8 cellular contexts compared by ENCODE assay signal in genomic region chr16:56423584-56424403, GRCh38. TPM values are rescaled to one million over a fixed set of nuclear protein-coding genes. Genes with fewer than 3 reads are reported as not detected.
DNase-seq lines count a peak whose midpoint lies in the region; ATAC-seq and TF ChIP-seq lines count a peak whose summit lies in the region.

No MANE protein-coding gene starts in this region.

- H3K27ac ChIP-seq in DND-41 (ENCODE audit: low read length) (peak overlapping the region; percentile 75), HUES48 (ENCODE audit: low read depth, low read length) (no peak overlapping the region)

- H3K27ac Mint-ChIP-seq in activated naive CD4-positive, alpha-beta T cell treated with anti-CD3 and anti-CD28 coated beads, Interleukin-2, amount 50 U/mL, for 72 hours = peak overlapping the region; percentile 89 to 96
- H3K27ac Mint-ChIP-seq in immature natural killer cell = peak overlapping the region; percentile 51 to 91 (median 79)
- peak overlapping the region; percentile 92 to 94 for H3K27ac Mint-ChIP-seq in stimulated activated naive CD8-positive, alpha-beta T cell treated with anti-CD3 and anti-CD28 coated beads, Interleukin-15, amount 100 ng/mL, for 72 hours

- H4K20me1 ChIP-seq in DND-41 (ENCODE audit: insufficient read depth, low read length) = peaks cover 40% of the 10 kb centered on the region

- peaks cover 3 to 5% (median 3%) of the 10 kb centered on the region in 3 donors for H3K27me3 Mint-ChIP-seq in immature natural killer cell (ENCODE audit: low read depth in 3 of 3)
- no peaks in the 10 kb centered on the region for H3K27me3 Mint-ChIP-seq in stimulated activated naive CD8-positive, alpha-beta T cell treated with anti-CD3 and anti-CD28 coated beads, Interleukin-15, amount 100 ng/mL, for 72 hours

- H3K4me1 ChIP-seq in DND-41 (ENCODE audit: insufficient read depth, low read length) (peaks cover 40% of the 10 kb centered on the region), HUES48 (ENCODE audit: control insufficient read depth, insufficient read depth, low read length) (peaks cover 36% of the 10 kb centered on the region)

- H3K36me3 ChIP-seq in DND-41 (ENCODE audit: insufficient read depth, low read length) (peaks cover 3% of the 10 kb centered on the region; the same call in 1 of the 2 replicates), HUES48 (ENCODE audit: control insufficient read depth, insufficient read depth, low read length) (no peaks in the 10 kb centered on the region)

- peak overlapping the region; percentile 67 for H2AFZ ChIP-seq in DND-41 (ENCODE audit: low read depth, low read length)

- H3K4me3 Mint-ChIP-seq in immature natural killer cell = peak overlapping the region; percentile 85 to 91 (median 90)
- peak overlapping the region; percentile 96 to 98 for H3K4me3 Mint-ChIP-seq in stimulated activated naive CD8-positive, alpha-beta T cell treated with anti-CD3 and anti-CD28 coated beads, Interleukin-15, amount 100 ng/mL, for 72 hours

- H3K4me2 ChIP-seq in DND-41 (ENCODE audit: insufficient read depth, low read length) = peak overlapping the region; percentile 77

- peaks cover 63% of the 10 kb centered on the region for H3K79me2 ChIP-seq in DND-41 (ENCODE audit: insufficient read depth, low read length)

- H3K9ac ChIP-seq in DND-41 (ENCODE audit: low read depth, low read length) (peak overlapping the region; percentile 94), HUES48 (ENCODE audit: low read depth, low read length) (0 out of 2 replicates have a peak overlapping the region, but pooled peaks have one; percentile 1)

- no peaks in the 10 kb centered on the region for H3K9me3 ChIP-seq in DND-41 (ENCODE audit: insufficient read depth, low read length, severe bottlenecking)
- no peaks in the 10 kb centered on the region for H3K9me3 ChIP-seq in HUES48 (ENCODE audit: control insufficient read depth, insufficient read depth, low read length)

- DNase-seq in DND-41 = peak; percentile 13
- no peak for DNase-seq in activated naive CD4-positive, alpha-beta T cell treated with anti-CD3 and anti-CD28 coated beads, Interleukin-2, amount 50 U/mL, for 72 hours (ENCODE audit: low spot score in 2 of 2)
- DNase-seq in immature natural killer cell = no peak
- DNase-seq in stimulated activated naive CD8-positive, alpha-beta T cell treated with anti-CD3 and anti-CD28 coated beads, Interleukin-15, amount 100 ng/mL, for 72 hours = no peak
- no peak for DNase-seq in stimulated activated CD4-positive, alpha-beta T cell treated with anti-CD3 and anti-CD28 coated beads, Interleukin-1b, Interleukin-23, amount 100 ng/mL, for 48 hours
- no peak for DNase-seq in stimulated activated CD4-positive, alpha-beta T cell treated with anti-CD3 and anti-CD28 coated beads, Interleukin-12 subunit alpha, Interleukin-12 subunit beta, amount 100 ng/mL, for 4 hours

- peak overlapping the region; percentile 72 to 90; a peak in 3 of 4 replicates for H3K4me3 ChIP-seq in DND-41 (ENCODE audit: low read depth in 1 of 2, low read length in 2 of 2)
- peak overlapping the region; percentile 65 for H3K4me3 ChIP-seq in HUES48 (ENCODE audit: low read depth, low read length)

- H3K4me1 Mint-ChIP-seq in immature natural killer cell = peaks cover 31 to 50% of the 10 kb centered on the region in 2 donors
- H3K4me1 Mint-ChIP-seq in stimulated activated naive CD8-positive, alpha-beta T cell treated with anti-CD3 and anti-CD28 coated beads, Interleukin-15, amount 100 ng/mL, for 72 hours = peaks cover 46% of the 10 kb centered on the region

- H3K9me3 Mint-ChIP-seq in activated naive CD4-positive, alpha-beta T cell treated with anti-CD3 and anti-CD28 coated beads, Interleukin-2, amount 50 U/mL, for 72 hours = no peaks in the 10 kb centered on the region
- H3K9me3 Mint-ChIP-seq in immature natural killer cell = no peaks in the 10 kb centered on the region
- H3K9me3 Mint-ChIP-seq in stimulated activated naive CD8-positive, alpha-beta T cell treated with anti-CD3 and anti-CD28 coated beads, Interleukin-15, amount 100 ng/mL, for 72 hours = no peaks in the 10 kb centered on the region

- no peak for TF ChIP-seq CTCF in DND-41 (IDR thresholded peaks at IDR 0.05; ENCODE audit: borderline replicate concordance, extremely low read depth, low read length, poor library complexity, severe bottlenecking)

- ATAC-seq in DND-41 (ENCODE audit: insufficient read depth, low read depth) (peak; percentile 11; the same call in 1 of the 3 replicates), GM18511 (IDR thresholded peaks at IDR 0.05; ENCODE audit: unreplicated experiment) (no peak)
- no peak for ATAC-seq in activated naive CD4-positive, alpha-beta T cell treated with anti-CD3 and anti-CD28 coated beads, Interleukin-2, amount 50 U/mL, for 72 hours
- ATAC-seq in stimulated activated naive CD8-positive, alpha-beta T cell treated with anti-CD3 and anti-CD28 coated beads, Interleukin-15, amount 100 ng/mL, for 72 hours = no peak

- H3K27me3 ChIP-seq in DND-41 (ENCODE audit: insufficient read depth, low read length, poor library complexity) (no peaks in the 10 kb centered on the region), HUES48 (ENCODE audit: control insufficient read depth, insufficient read depth, low read length) (peaks cover 21% of the 10 kb centered on the region)

- H3K36me3 Mint-ChIP-seq in activated naive CD4-positive, alpha-beta T cell treated with anti-CD3 and anti-CD28 coated beads, Interleukin-2, amount 50 U/mL, for 72 hours = peaks cover 0 to 5% of the 10 kb centered on the region in 2 donors
- H3K36me3 Mint-ChIP-seq in immature natural killer cell = no peaks in the 10 kb centered on the region

RNA-seq across cellular contexts. Expression of gene AMFR, which starts 1.6 kb away (rescaled TPM):
- total RNA-seq in activated naive CD4-positive, alpha-beta T cell treated with anti-CD3 and anti-CD28 coated beads, Interleukin-2, amount 50 U/mL, for 72 hours = 10 to 100 TPM; 29.7 to 32.3 TPM
- polyA plus RNA-seq in immature natural killer cell = 10 to 100 TPM; 17.8 to 63.3 (median 40.3) TPM

RNA-seq across cellular contexts. Expression of gene NUDT21, which starts 27.3 kb away (rescaled TPM):
- total RNA-seq in activated naive CD4-positive, alpha-beta T cell treated with anti-CD3 and anti-CD28 coated beads, Interleukin-2, amount 50 U/mL, for 72 hours = 100 to 1,000 TPM; 308 to 362 TPM
- polyA plus RNA-seq in immature natural killer cell = 10 to 100 TPM; 71.2 to 79.8 (median 76.8) TPM

RNA-seq across cellular contexts. Expression of gene OGFOD1, which starts 27.6 kb away (rescaled TPM):
- 10 to 100 TPM; 45.0 to 50.9 TPM for total RNA-seq in activated naive CD4-positive, alpha-beta T cell treated with anti-CD3 and anti-CD28 coated beads, Interleukin-2, amount 50 U/mL, for 72 hours
- polyA plus RNA-seq in immature natural killer cell = 10 to 100 TPM; 61.1 to 96.7 (median 80.5) TPM
